ENCODE assay signal across 8 cellular contexts in the genomic region with DNA sequence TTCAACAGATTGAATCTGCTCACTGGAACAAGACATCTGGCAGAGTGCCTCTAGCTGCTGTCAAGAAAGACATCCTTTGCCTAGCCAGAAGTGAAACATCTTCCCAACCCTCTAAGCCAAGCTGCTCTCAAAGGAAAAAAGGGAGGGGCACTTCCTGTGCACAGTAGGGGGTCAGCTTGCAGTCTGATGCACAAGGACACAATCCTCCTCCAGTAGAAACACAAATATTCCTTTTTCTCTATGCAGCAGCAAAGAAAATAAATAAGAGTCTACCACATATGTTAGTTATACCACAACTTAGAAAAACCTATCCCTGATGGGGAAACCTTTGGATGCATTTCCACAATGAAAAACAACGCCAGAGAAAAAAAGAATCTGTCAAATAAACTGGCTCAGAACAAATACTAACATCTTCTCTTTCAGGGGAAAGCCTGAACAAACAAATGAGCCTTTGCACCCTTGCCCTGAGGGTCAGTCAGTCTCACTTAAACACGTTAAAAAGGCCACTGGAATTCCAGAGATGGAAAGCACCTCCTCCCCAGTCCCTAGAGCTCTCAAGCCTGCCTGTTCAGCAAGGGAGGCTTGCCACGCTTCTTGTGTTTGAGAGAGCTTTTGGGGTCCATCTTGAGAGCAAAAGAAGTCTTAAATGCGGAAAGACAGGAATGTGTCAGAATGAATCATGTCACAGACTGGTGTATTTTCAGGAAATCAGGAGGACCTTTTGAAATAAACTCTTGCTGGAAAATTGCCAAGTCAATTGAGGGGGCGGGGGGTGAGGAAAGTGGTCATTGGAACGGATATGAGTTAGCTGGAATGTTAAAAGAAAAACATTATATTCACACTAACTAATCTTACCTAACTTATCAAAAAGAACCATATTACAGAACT. TPM values are rescaled to one million over a fixed set of nuclear protein-coding genes. Genes with fewer than 3 reads are reported as not detected.
DNase-seq lines count a peak whose midpoint lies in the region; TF ChIP-seq lines count a peak whose summit lies in the region.

No MANE protein-coding gene starts in this region.

- peaks cover 2% of the 10 kb centered on the region; the same call in 1 of the 2 replicates for H3K4me1 ChIP-seq in H9 (ENCODE audit: insufficient read depth, low read length)

- no peak overlapping the region for H2AK5ac ChIP-seq in H9 (ENCODE audit: insufficient read length, low read length)

- no peak overlapping the region for H2BK15ac ChIP-seq in H9 (ENCODE audit: low read depth, low read length)

- H3K23me2 ChIP-seq in H9 (ENCODE audit: insufficient read length, low read depth, low read length, poor library complexity, severe bottlenecking): no peaks in the 10 kb centered on the region

- TF ChIP-seq CTCF in H9 (conservative IDR thresholded peaks at IDR 0.05): no peak

- no CpG with 5 or more reads among the region's 6 CpGs for WGBS in H9 (ENCODE audit: extremely low coverage, insufficient read length, low lambda C conversion rate)

- H3K9me3 ChIP-seq in H9 (ENCODE audit: control insufficient read depth, low read depth, low read length): no peaks in the 10 kb centered on the region

- H3K4ac ChIP-seq in H9 (ENCODE audit: low read depth, low read length): no peak overlapping the region

- no peak overlapping the region for H3K23ac ChIP-seq in H9 (ENCODE audit: insufficient read length, low read depth, low read length)

- no peak overlapping the region for H3K9ac ChIP-seq in H9 (ENCODE audit: extremely low read depth, insufficient read length, low read length)

- no peak overlapping the region for H2BK120ac ChIP-seq in H9 (ENCODE audit: low read depth, low read length, poor library complexity, severe bottlenecking)

- DNase-seq in H9: peak; percentile 65
- peak; percentile 94 for DNase-seq in SK-MEL-5 (ENCODE audit: low read depth, low spot score)
- peak; percentile 89 for DNase-seq in glomerular endothelial cell (ENCODE audit: extremely low read depth, low read depth, low spot score)
- peak; percentile 79 for DNase-seq in retina
- no peak for DNase-seq in T-helper 9 cell
- DNase-seq in NCI-H526 treated with DMSO at 0.1 percent for 48 hours (lab: John Stamatoyannopoulos, UW): no peak
- no peak for DNase-seq in NCI-H510A treated with DMSO at 0.1 percent for 48 hours (lab: John Stamatoyannopoulos, UW)
- DNase-seq in NCI-H774 (lab: John Stamatoyannopoulos, UW): no peak

- H3T11ph ChIP-seq in H9 (ENCODE audit: low read length): no peak overlapping the region

- H2BK20ac ChIP-seq in H9 (ENCODE audit: low read depth, low read length, poor library complexity, severe bottlenecking): no peak overlapping the region

- H4K5ac ChIP-seq in H9 (ENCODE audit: insufficient read length, low read depth, low read length): no peak overlapping the region

- H3K14ac ChIP-seq in H9 (ENCODE audit: insufficient read depth, low read length): no peak overlapping the region

- H2AFZ ChIP-seq in H9 (ENCODE audit: low read length): no peak overlapping the region

- in situ Hi-C loops in SK-MEL-5 (cut with HindIII; ENCODE audit: low pct_unique_long_range_greater_than_20kb, low sequenced_read_pairs): no loop called here

- H3K27ac Mint-ChIP-seq in H9: peak overlapping the region; percentile 29 to 86 (median 67); a peak in 5 of 7 replicates

- H3K9me3 Mint-ChIP-seq in H9: no peaks in the 10 kb centered on the region

- H3K18ac ChIP-seq in H9 (ENCODE audit: insufficient read length, low read depth, low read length): no peak overlapping the region

- H4K91ac ChIP-seq in H9 (ENCODE audit: insufficient read length, low read depth, low read length): no peak overlapping the region

- H3K36me3 Mint-ChIP-seq in H9 (ENCODE audit: insufficient read depth in 1 of 3, low read depth in 3 of 3): peaks cover 2 to 59% (median 23%) of the 10 kb centered on the region in 3 experiments; a peak in 6 of 7 replicates

- H3K79me2 ChIP-seq in H9 (ENCODE audit: insufficient read depth, low read length): no peaks in the 10 kb centered on the region

- no peak overlapping the region for H3K4me2 ChIP-seq in H9 (ENCODE audit: insufficient read depth, insufficient read length, low read length)

- H2BK5ac ChIP-seq in H9 (ENCODE audit: insufficient read length, low read length): no peak overlapping the region

- H3K27me3 Mint-ChIP-seq in H9 (ENCODE audit: low read depth): no peaks in the 10 kb centered on the region; the same call in 1 of the 2 replicates

- H3K27ac ChIP-seq in H9 (ENCODE audit: insufficient read length, low read depth, low read length): no peak overlapping the region

- H2BK12ac ChIP-seq in H9 (ENCODE audit: insufficient read length, low read depth, low read length): no peak overlapping the region

- H3K4me1 Mint-ChIP-seq in H9: peaks cover 14 to 21% of the 10 kb centered on the region in 2 experiments

- no peak overlapping the region for H3K56ac ChIP-seq in H9 (ENCODE audit: insufficient read length, low read depth, low read length)

- no peaks in the 10 kb centered on the region for H4K20me1 ChIP-seq in H9 (ENCODE audit: control insufficient read depth, insufficient read depth, insufficient read length)

- no peak overlapping the region for H4K8ac ChIP-seq in H9 (replicated peaks; ENCODE audit: insufficient read length, low read depth, low read length)

- H3K4me3 Mint-ChIP-seq in H9: no peak overlapping the region

- H3K27me3 ChIP-seq in H9 (ENCODE audit: insufficient read depth, low read length): peaks cover 2% of the 10 kb centered on the region; the same call in 1 of the 2 replicates

- no peaks in the 10 kb centered on the region for H3K79me1 ChIP-seq in H9 (ENCODE audit: insufficient read depth, low read depth, low read length, poor library complexity, severe bottlenecking)

RNA-seq across cellular contexts. Expression of a gene that starts 7.5 kb away (rescaled TPM):
- total RNA-seq in H9 (2021) (75.8 and 78.9 TPM in 2 replicates), glomerular endothelial cell (458 and 732 TPM in 2 replicates)
- total RNA-seq in SK-MEL-5 (2014; rRNA removed; shearing (Covaris generic)): 89.0 and 93.0 TPM in 2 replicates
- 148 and 221 TPM in 2 replicates for polyA plus RNA-seq in SK-MEL-5 (2015; cell fraction: cytosol; rRNA removed)
- 243 and 350 TPM in 2 replicates for polyA plus RNA-seq in SK-MEL-5 (2015; cell fraction: nucleus; rRNA removed)

Comparison
In these comparisons a context has a peak if more than half of its experiments do, and no peak if none do; other contexts are left out.
1. DNase-seq: peak in H9 (single experiment), SK-MEL-5 (single experiment), glomerular endothelial cell (single experiment) and retina (single experiment); none in T-helper 9 cell (single experiment), NCI-H526 treated with DMSO at 0.1 percent for 48 hours (single experiment), NCI-H510A treated with DMSO at 0.1 percent for 48 hours (single experiment) and NCI-H774 (single experiment).